Comparison of ENCODE assay signal across 1 cellular context in genomic region chr2:47225061-47225783, GRCh38.
A peak's percentile ranks its signal among the peaks of the same experiment; 100 is the strongest.
TF ChIP-seq lines count a peak whose summit lies in the region.

No MANE protein-coding gene starts in this region.

TF ChIP-seq in HepG2, 621 proteins besides CTCF, POLR2A, EP300 and RAD21 (continued from another document and continues in another):
- TF ChIP-seq FOXA1 (IDR thresholded peaks at IDR 0.05), result no peak
- TF ChIP-seq FOXA1 (CRISPR knock-in tag; IDR thresholded peaks at IDR 0.05), result peak; percentile 42; the same call in 1 of the 2 replicates
- peak; percentile 95 for TF ChIP-seq PHF21A (CRISPR knock-in tag; IDR thresholded peaks at IDR 0.05)
- peak; percentile 83; the same call in 1 of the 2 replicates for TF ChIP-seq ZNF431 (CRISPR knock-in tag; IDR thresholded peaks at IDR 0.05; ENCODE audit: borderline replicate concordance, low read depth)
- TF ChIP-seq ZNF792 (CRISPR knock-in tag; IDR thresholded peaks at IDR 0.05), result peak; percentile 40; the same call in 1 of the 2 replicates
- peak; percentile 93 for TF ChIP-seq HNF4A (CRISPR knock-in tag; IDR thresholded peaks at IDR 0.05)
- TF ChIP-seq ZNF576 (CRISPR knock-in tag; IDR thresholded peaks at IDR 0.05), result no peak
- TF ChIP-seq ZC3H13 (CRISPR knock-in tag; IDR thresholded peaks at IDR 0.05), result no peak
- TF ChIP-seq STAT5B (CRISPR knock-in tag; IDR thresholded peaks at IDR 0.05), result no peak
- peak; percentile 63 for TF ChIP-seq HNRNPK (IDR thresholded peaks at IDR 0.05; ENCODE audit: low read depth, low read length, poor library complexity, severe bottlenecking)
- no peak for TF ChIP-seq RFX3 (CRISPR knock-in tag; IDR thresholded peaks at IDR 0.05)
- no peak for TF ChIP-seq STAT6 (CRISPR knock-in tag; IDR thresholded peaks at IDR 0.05; ENCODE audit: borderline replicate concordance)
- no peak for TF ChIP-seq CAMTA2 (CRISPR knock-in tag; IDR thresholded peaks at IDR 0.05; ENCODE audit: borderline replicate concordance)
- no peak for TF ChIP-seq ZNF143 (CRISPR knock-in tag; IDR thresholded peaks at IDR 0.05)
- no peak for TF ChIP-seq RBAK (CRISPR knock-in tag; IDR thresholded peaks at IDR 0.05)
- TF ChIP-seq NCOR1 (IDR thresholded peaks at IDR 0.05; ENCODE audit: borderline replicate concordance, low read length), result peak; percentile 93
- TF ChIP-seq ZNF496 (CRISPR knock-in tag; IDR thresholded peaks at IDR 0.05; ENCODE audit: insufficient replicate concordance), result no peak
- TF ChIP-seq ZNF160 (CRISPR knock-in tag; IDR thresholded peaks at IDR 0.05), result 0 out of 2 replicates have a peak, but pooled peaks have one; percentile 54
- no peak; the same call in 1 of the 2 replicates for TF ChIP-seq YEATS2 (CRISPR knock-in tag; IDR thresholded peaks at IDR 0.05; ENCODE audit: borderline replicate concordance)
- TF ChIP-seq ZNF670 (CRISPR knock-in tag; IDR thresholded peaks at IDR 0.05; ENCODE audit: borderline replicate concordance), result peak; percentile 60; the same call in 1 of the 2 replicates
- no peak for TF ChIP-seq SP1 (IDR thresholded peaks at IDR 0.05)
- TF ChIP-seq SP1 (CRISPR knock-in tag; IDR thresholded peaks at IDR 0.05), result no peak; the same call in 1 of the 2 replicates
- no peak for TF ChIP-seq PBX2 (CRISPR knock-in tag; IDR thresholded peaks at IDR 0.05)
- TF ChIP-seq ZNF235 (CRISPR knock-in tag; IDR thresholded peaks at IDR 0.05; ENCODE audit: borderline replicate concordance), result no peak
- no peak for TF ChIP-seq NRL (CRISPR knock-in tag; IDR thresholded peaks at IDR 0.05; ENCODE audit: borderline replicate concordance)
- TF ChIP-seq ZNF878 (CRISPR knock-in tag; IDR thresholded peaks at IDR 0.05), result peak; percentile 92
- TF ChIP-seq KDM1A (CRISPR knock-in tag; IDR thresholded peaks at IDR 0.05), result no peak; the same call in 1 of the 2 replicates
- no peak; the same call in 1 of the 2 replicates for TF ChIP-seq ZNF691 (CRISPR knock-in tag; IDR thresholded peaks at IDR 0.05; ENCODE audit: borderline replicate concordance, low read depth)
- no peak for TF ChIP-seq PRDM4 (CRISPR knock-in tag; IDR thresholded peaks at IDR 0.05; ENCODE audit: borderline replicate concordance)
- TF ChIP-seq ZNF513 (CRISPR knock-in tag; conservative IDR thresholded peaks at IDR 0.05), result no peak
- 0 out of 2 replicates have a peak, but pooled peaks have one; percentile 51 for TF ChIP-seq ZNF280D (CRISPR knock-in tag; IDR thresholded peaks at IDR 0.05)
- TF ChIP-seq MLX (CRISPR knock-in tag; IDR thresholded peaks at IDR 0.05), result peak; percentile 41; the same call in 1 of the 2 replicates
- no peak for TF ChIP-seq BRD4 (CRISPR knock-in tag; IDR thresholded peaks at IDR 0.05)
- TF ChIP-seq REST (IDR thresholded peaks at IDR 0.05; ENCODE audit: borderline replicate concordance in 1 of 2, low read depth in 1 of 2, low read length in 2 of 2), result peak in 1 of 2 experiments; percentile 51; a peak in 1 of 4 replicates
- no peak for TF ChIP-seq HOXA9 (CRISPR knock-in tag; IDR thresholded peaks at IDR 0.05; ENCODE audit: borderline replicate concordance)
- TF ChIP-seq SNAPC2 (CRISPR knock-in tag; IDR thresholded peaks at IDR 0.05), result no peak
- no peak for TF ChIP-seq SRY (CRISPR knock-in tag; IDR thresholded peaks at IDR 0.05)
- TF ChIP-seq GMEB2 (CRISPR knock-in tag; IDR thresholded peaks at IDR 0.05; ENCODE audit: low read depth), result no peak
- TF ChIP-seq KAT2B (IDR thresholded peaks at IDR 0.05; ENCODE audit: borderline replicate concordance, low read depth, low read length), result no peak
- peak; percentile 89 for TF ChIP-seq TARDBP (CRISPR knock-in tag; IDR thresholded peaks at IDR 0.05)
- TF ChIP-seq BRF2 (CRISPR knock-in tag; IDR thresholded peaks at IDR 0.05), result no peak
- TF ChIP-seq ZNF530 (CRISPR knock-in tag; IDR thresholded peaks at IDR 0.05; ENCODE audit: low read depth), result no peak
